In genomic region chr9:93194584-93194983, GRCh38 we compare ENCODE assay signal across 23 cellular contexts. TPM values are rescaled to one million over a fixed set of nuclear protein-coding genes. Genes with fewer than 3 reads are reported as not detected.
DNase-seq lines count a peak whose midpoint lies in the region; ATAC-seq and TF ChIP-seq lines count a peak whose summit lies in the region.
"Had no signal": no experiment of that assay in that cellular context is flagged by ENCODE, and none has a peak within 500 bp of the region (broad histone marks: within the 10 kb centered on the region; RNA-seq: fewer than 3 reads in every experiment).

No MANE protein-coding gene starts in this region.

- H2AFZ ChIP-seq in GM23338, result no peak overlapping the region

- TF ChIP-seq CTCF in 22Rv1 (IDR thresholded peaks at IDR 0.05), result no peak
- no peak for TF ChIP-seq CTCF in GM23338 (conservative IDR thresholded peaks at IDR 0.05; ENCODE audit: low read depth in 2 of 2)
- TF ChIP-seq CTCF in lower lobe of right lung (IDR thresholded peaks at IDR 0.05), result no peak

- peaks cover 47% of the 10 kb centered on the region for H3K4me1 Mint-ChIP-seq in GM23338
- H3K4me1 Mint-ChIP-seq: naive thymus-derived CD8-positive, alpha-beta T cell; stimulated activated naive CD8-positive, alpha-beta T cell treated with anti-CD3 and anti-CD28 coated beads, Interleukin-15, amount 100 ng/mL, for 72 hours had no signal

- intact Hi-C loops in left colon (cut with DNase I, micrococcal nuclease), result no loop called here
- intact Hi-C loops in lower lobe of right lung (cut with DNase I), result no loop called here

- H3K27ac ChIP-seq in 22Rv1 (peak overlapping the region; percentile 20; the same call in 1 of the 2 replicates), GM23338 (ENCODE audit: low read depth) (no peak overlapping the region), lower lobe of right lung (no peak overlapping the region)
- H3K27ac ChIP-seq: skin epidermis had no signal

- H3K9me3 ChIP-seq in lower lobe of right lung, result no peaks in the 10 kb centered on the region

- no peaks in the 10 kb centered on the region for H3K9me2 ChIP-seq in GM23338 (ENCODE audit: insufficient read depth)

- peaks cover 90% of the 10 kb centered on the region for H3K79me2 ChIP-seq in GM23338 (replicated peaks; ENCODE audit: insufficient read depth)

- no peaks in the 10 kb centered on the region for H3K36me3 ChIP-seq in GM23338 (ENCODE audit: insufficient read depth)
- H3K36me3 ChIP-seq in lower lobe of right lung, result no peaks in the 10 kb centered on the region

- no peak overlapping the region for H3K4me3 Mint-ChIP-seq in GM23338
- H3K4me3 Mint-ChIP-seq: activated T-cell treated with anti-CD3 and anti-CD28 coated beads, Interleukin-2, amount 50 U/mL, for 24 hours; IgD-negative memory B cell; naive thymus-derived CD8-positive, alpha-beta T cell; stimulated activated naive CD8-positive, alpha-beta T cell treated with anti-CD3 and anti-CD28 coated beads, Interleukin-15, amount 100 ng/mL, for 72 hours had no signal

- DNase-seq in GM23338 (ENCODE audit: low spot score) (no peak), NCI-H69 (lab: John Stamatoyannopoulos, UW) (peak; percentile 49), left colon (no peak), RPMI8226 (no peak), NCI-H1436 treated with DMSO at 0.1 percent for 48 hours (lab: John Stamatoyannopoulos, UW) (no peak), lower lobe of right lung (no peak)
- DNase-seq: activated CD4-positive, alpha-beta T cell treated with anti-CD3 and anti-CD28 coated beads for 4 hours; activated T-cell treated with anti-CD3 and anti-CD28 coated beads, Interleukin-2, amount 50 U/mL, for 24 hours; cerebellar nuclear complex; DMS53; GF-D8; NCI-H1048; NCI-H446; occipital lobe; SHP77; stimulated activated naive CD8-positive, alpha-beta T cell treated with anti-CD3 and anti-CD28 coated beads, Interleukin-15, amount 100 ng/mL, for 72 hours had no signal

- H3K4me3 ChIP-seq in GM23338 (no peak overlapping the region), lower lobe of right lung (no peak overlapping the region)
- H3K4me3 ChIP-seq: skin epidermis had no signal

- H3F3A ChIP-seq in GM23338 (replicated peaks; ENCODE audit: low read depth), result no peaks in the 10 kb centered on the region

- ATAC-seq in GM23338 (no peak), left colon (peak; percentile 36), lower lobe of right lung (no peak)
- ATAC-seq: left ventricle myocardium superior; naive thymus-derived CD8-positive, alpha-beta T cell; stimulated activated naive CD8-positive, alpha-beta T cell treated with anti-CD3 and anti-CD28 coated beads, Interleukin-15, amount 100 ng/mL, for 72 hours had no signal

- H3K4me1 ChIP-seq in GM23338 (ENCODE audit: insufficient read depth), result peaks cover 26% of the 10 kb centered on the region
- H3K4me1 ChIP-seq in lower lobe of right lung, result no peaks in the 10 kb centered on the region

- H3K27me3 Mint-ChIP-seq in GM23338 (ENCODE audit: insufficient read depth, low read depth, poor library complexity), result peaks cover 10% of the 10 kb centered on the region
- H3K27me3 Mint-ChIP-seq: activated T-cell treated with anti-CD3 and anti-CD28 coated beads, Interleukin-2, amount 50 U/mL, for 24 hours; stimulated activated naive CD8-positive, alpha-beta T cell treated with anti-CD3 and anti-CD28 coated beads, Interleukin-15, amount 100 ng/mL, for 72 hours had no signal

- peaks cover 13% of the 10 kb centered on the region; the same call in 2 of the 3 replicates for H3K36me3 Mint-ChIP-seq in GM23338 (ENCODE audit: low read depth)
- H3K36me3 Mint-ChIP-seq: naive thymus-derived CD8-positive, alpha-beta T cell had no signal

- no peaks in the 10 kb centered on the region for H3K9me3 Mint-ChIP-seq in GM23338
- H3K9me3 Mint-ChIP-seq: activated T-cell treated with anti-CD3 and anti-CD28 coated beads, Interleukin-2, amount 50 U/mL, for 24 hours; stimulated activated naive CD8-positive, alpha-beta T cell treated with anti-CD3 and anti-CD28 coated beads, Interleukin-15, amount 100 ng/mL, for 72 hours had no signal

- peaks cover 26% of the 10 kb centered on the region for H4K20me1 ChIP-seq in GM23338 (replicated peaks; ENCODE audit: insufficient read depth)

- H3K27ac Mint-ChIP-seq in GM23338, result peak overlapping the region; percentile 26; the same call in 1 of the 2 replicates
- H3K27ac Mint-ChIP-seq: activated T-cell treated with anti-CD3 and anti-CD28 coated beads, Interleukin-2, amount 50 U/mL, for 24 hours; IgD-negative memory B cell; stimulated activated naive CD8-positive, alpha-beta T cell treated with anti-CD3 and anti-CD28 coated beads, Interleukin-15, amount 100 ng/mL, for 72 hours had no signal

- peak overlapping the region; percentile 24 for H3K4me2 ChIP-seq in GM23338

- H3K27me3 ChIP-seq in GM23338 (ENCODE audit: insufficient read depth) (no peaks in the 10 kb centered on the region), lower lobe of right lung (ENCODE audit: low read depth) (no peaks in the 10 kb centered on the region)

TF ChIP-seq in GM23338, 12 proteins besides CTCF, POLR2A, EP300 and RAD21 (continues in another document):
- TF ChIP-seq ZNF462 (CRISPR knock-in tag; IDR thresholded peaks at IDR 0.05) (no peak), STAT1 (IDR thresholded peaks at IDR 0.05; ENCODE audit: unreplicated experiment) (no peak)

RNA-seq across cellular contexts. Expression of gene WNK2, which starts 10.6 kb away (rescaled TPM):
- 93.4 and 102 TPM in 2 replicates for total RNA-seq in GM23338 (2014; rRNA removed; shearing (Covaris generic))
- 56.4 and 61.7 TPM in 2 replicates for polyA plus RNA-seq in GM23338 (2016; fragmentation: Nextera tagmentation; extraction: Ambion mirVana)
- total RNA-seq in left colon (100 to 1,000 TPM; 161 to 279 TPM), lower lobe of right lung (7.7 TPM)
- total RNA-seq: endothelial cell of umbilical vein had no signal
- polyA plus RNA-seq: BJ; endothelial cell of umbilical vein; naive thymus-derived CD8-positive, alpha-beta T cell had no signal

Comparison
In these comparisons a context has a peak if more than half of its experiments do, and no peak if none do; other contexts are left out.
1. RNA of gene WNK2, which starts 10.6 kb away (total RNA-seq): 161 to 279 TPM in left colon and 93.4 to 102 TPM in GM23338; 7.7 TPM in lower lobe of right lung (single experiment); every median in the first group is over 10 times any median in the second.